9 cellular contexts compared by ENCODE assay signal in genomic region chr13:37640499-37640898, GRCh38. TPM values are rescaled to one million over a fixed set of nuclear protein-coding genes. Genes with fewer than 3 reads are reported as not detected.
DNase-seq lines count a peak whose midpoint lies in the region; ATAC-seq and TF ChIP-seq lines count a peak whose summit lies in the region.
"Had no signal": no experiment of that assay in that cellular context is flagged by ENCODE, and none has a peak within 500 bp of the region (broad histone marks: within the 10 kb centered on the region; RNA-seq: fewer than 3 reads in every experiment).

No MANE protein-coding gene starts in this region.

- POLR2A ChIA-PET in activated CD4-positive, alpha-beta memory T cell treated with anti-CD3 and anti-CD28 coated beads for 36 hours (lab: Charles Lee), result no interaction called here

- peaks cover 18% of the 10 kb centered on the region for H3K4me1 Mint-ChIP-seq in brain
- H3K4me1 Mint-ChIP-seq in activated CD4-positive, alpha-beta memory T cell treated with anti-CD3 and anti-CD28 coated beads for 36 hours (ENCODE audit: low read depth), result no peaks in the 10 kb centered on the region
- H3K4me1 Mint-ChIP-seq in CD14-positive monocyte, result no peaks in the 10 kb centered on the region

- H3K9me3 Mint-ChIP-seq in brain, result no peaks in the 10 kb centered on the region
- H3K9me3 Mint-ChIP-seq in activated CD4-positive, alpha-beta memory T cell treated with anti-CD3 and anti-CD28 coated beads for 36 hours, result peaks cover 1% of the 10 kb centered on the region
- peaks cover 0 to 8% (median 0%) of the 10 kb centered on the region in 7 donors for H3K9me3 Mint-ChIP-seq in CD14-positive monocyte

- CTCF ChIA-PET in activated CD4-positive, alpha-beta memory T cell treated with anti-CD3 and anti-CD28 coated beads for 36 hours (lab: Charles Lee), result no interaction called here

- H3K4me3 Mint-ChIP-seq in brain (no peak overlapping the region), CD14-positive monocyte (no peak overlapping the region)
- no peak overlapping the region for H3K4me3 Mint-ChIP-seq in activated CD4-positive, alpha-beta memory T cell treated with anti-CD3 and anti-CD28 coated beads for 36 hours

- H3K36me3 Mint-ChIP-seq in brain (no peaks in the 10 kb centered on the region), CD14-positive monocyte (no peaks in the 10 kb centered on the region)
- no peaks in the 10 kb centered on the region for H3K36me3 Mint-ChIP-seq in activated CD4-positive, alpha-beta memory T cell treated with anti-CD3 and anti-CD28 coated beads for 36 hours

- H3K4me3 ChIP-seq in NB4 (ENCODE audit: low read depth, low read length), result no peak overlapping the region
- H3K4me3 ChIP-seq: skin epidermis had no signal

- H3K27me3 Mint-ChIP-seq in brain, result no peaks in the 10 kb centered on the region
- H3K27me3 Mint-ChIP-seq in activated CD4-positive, alpha-beta memory T cell treated with anti-CD3 and anti-CD28 coated beads for 36 hours, result no peaks in the 10 kb centered on the region
- H3K27me3 Mint-ChIP-seq in CD14-positive monocyte (ENCODE audit: low read depth in 3 of 3), result peaks cover 0 to 3% (median 0%) of the 10 kb centered on the region in 3 donors

- no peak for ATAC-seq in GM21576 (IDR thresholded peaks at IDR 0.05; ENCODE audit: unreplicated experiment)

- TF ChIP-seq CTCF in NB4 (IDR thresholded peaks at IDR 0.05; ENCODE audit: low read depth, low read length), result peak; percentile 2
- peak; percentile 73 to 82 for TF ChIP-seq CTCF in brain (conservative IDR thresholded peaks at IDR 0.05)
- no peak for TF ChIP-seq CTCF in CD14-positive monocyte (IDR thresholded peaks at IDR 0.05)

- H3K27ac Mint-ChIP-seq in brain (peak overlapping the region in 1 of 5 experiments; percentile 35), CD14-positive monocyte (no peak overlapping the region)
- no peak overlapping the region for H3K27ac Mint-ChIP-seq in activated CD4-positive, alpha-beta memory T cell treated with anti-CD3 and anti-CD28 coated beads for 36 hours

- DNase-seq in DMS 273 (lab: John Stamatoyannopoulos, UW; ENCODE audit: unreplicated experiment), result peak; percentile 43
- peak; percentile 34 for DNase-seq in NB4 (ENCODE audit: low read depth)
- peak; percentile 4 for DNase-seq in midbrain (lab: John Stamatoyannopoulos, UW)
- no peak for DNase-seq in activated CD4-positive, alpha-beta memory T cell treated with anti-CD3 and anti-CD28 coated beads for 36 hours
- no peak for DNase-seq in CD14-positive monocyte (ENCODE audit: low spot score)
- DNase-seq in activated CD4-positive, alpha-beta T cell treated with anti-CD3 and anti-CD28 coated beads for 1 hour, result no peak

- intact Hi-C loops in activated CD4-positive, alpha-beta memory T cell treated with anti-CD3 and anti-CD28 coated beads for 36 hours (cut with micrococcal nuclease), result no loop called here
- intact Hi-C loops in CD14-positive monocyte (cut with micrococcal nuclease), result no loop called here

- no peak for TF ChIP-seq POLR2A in NB4 (IDR thresholded peaks at IDR 0.05; ENCODE audit: extremely low read depth, insufficient read length)

RNA-seq across cellular contexts. Expression of gene POSTN, which starts 41.9 kb away (rescaled TPM):
- 0.58 TPM for polyA plus RNA-seq in brain (ENCODE audit: insufficient read depth, low read depth, low replicate concordance)
- total RNA-seq in activated CD4-positive, alpha-beta memory T cell treated with anti-CD3 and anti-CD28 coated beads for 36 hours, result not detected
- not detected for polyA plus RNA-seq in CD14-positive monocyte

Comparison
In these comparisons a context has a peak if more than half of its experiments do, and no peak if none do; other contexts are left out.
1. DNase-seq: peak in DMS 273 (single experiment), NB4 (single experiment) and midbrain (single experiment); none in activated CD4-positive, alpha-beta memory T cell treated with anti-CD3 and anti-CD28 coated beads for 36 hours (single experiment), CD14-positive monocyte (single experiment) and activated CD4-positive, alpha-beta T cell treated with anti-CD3 and anti-CD28 coated beads for 1 hour (single experiment).